10 cellular contexts compared by ENCODE assay signal in genomic region chr3:25831578-25831977, GRCh38. TPM values are rescaled to one million over a fixed set of nuclear protein-coding genes. Genes with fewer than 3 reads are reported as not detected.
DNase-seq lines count a peak whose midpoint lies in the region; ATAC-seq, FAIRE-seq and TF ChIP-seq lines count a peak whose summit lies in the region.
"Had no signal": no experiment of that assay in that cellular context is flagged by ENCODE, and none has a peak within 500 bp of the region (broad histone marks: within the 10 kb centered on the region; RNA-seq: fewer than 3 reads in every experiment).

No MANE protein-coding gene starts in this region.

- CTCF ChIA-PET in PC-9 (lab: Charles Lee) = interaction anchor here (0.9 kb wide), 1 partner anchor 11 kb away, joined by 3 read pairs; no protein-coding TSS in a partner anchor

- TF ChIP-seq CTCF in bronchial epithelial cell (IDR thresholded peaks at IDR 0.05; ENCODE audit: insufficient read depth, low read length, severe bottlenecking) (peak; percentile 20), osteoblast (IDR thresholded peaks at IDR 0.05; ENCODE audit: extremely low read depth, low read depth, low read length) (peak; percentile 40), PC-9 (conservative IDR thresholded peaks at IDR 0.05) (no peak; the same call in 1 of the 2 replicates)

- H3K27me3 Mint-ChIP-seq in activated T-cell treated with anti-CD3 and anti-CD28 coated beads, Interleukin-2, amount 50 U/mL, for 4 hours (ENCODE audit: low read depth) = peaks cover 5% of the 10 kb centered on the region

- H3F3A ChIP-seq in PC-9 (ENCODE audit: insufficient read depth, low read depth) = no peaks in the 10 kb centered on the region

- H3K4me2 ChIP-seq in osteoblast (ENCODE audit: insufficient read depth, low read length) = no peak overlapping the region
- H3K4me2 ChIP-seq in PC-9 = no peak overlapping the region

- no peaks in the 10 kb centered on the region for H3K36me3 Mint-ChIP-seq in activated T-cell treated with anti-CD3 and anti-CD28 coated beads, Interleukin-2, amount 50 U/mL, for 4 hours (ENCODE audit: insufficient read depth)

- H3K27ac ChIP-seq in osteoblast (ENCODE audit: low read depth, low read length) = no peak overlapping the region
- H3K27ac ChIP-seq in PC-9 = no peak overlapping the region

- intact Hi-C loops in PC-9 (cut with micrococcal nuclease; ENCODE audit: unreplicated experiment) = loop anchor here (5.0 kb wide), 1 partner anchor 184 kb away; no protein-coding TSS in a partner anchor

- no peak for FAIRE-seq in bronchial epithelial cell (lab: Jason Lieb, UNC)
- FAIRE-seq: islet of Langerhans had no signal

- peaks cover 3% of the 10 kb centered on the region for H3K9me3 Mint-ChIP-seq in activated T-cell treated with anti-CD3 and anti-CD28 coated beads, Interleukin-2, amount 50 U/mL, for 4 hours

- no peaks in the 10 kb centered on the region for H3K79me2 ChIP-seq in osteoblast (ENCODE audit: insufficient read depth, low read length)
- no peaks in the 10 kb centered on the region for H3K79me2 ChIP-seq in PC-9 (ENCODE audit: low read depth)

- H3K4me1 ChIP-seq in osteoblast (ENCODE audit: insufficient read depth, low read length) (no peaks in the 10 kb centered on the region), PC-9 (replicated peaks; ENCODE audit: insufficient read depth) (no peaks in the 10 kb centered on the region)

- peak; percentile 6 for DNase-seq in DMS53 (lab: John Stamatoyannopoulos, UW)
- DNase-seq in DMS53 treated with DMSO at 0.1 percent for 48 hours (lab: John Stamatoyannopoulos, UW; ENCODE audit: unreplicated experiment) = no peak
- peak; percentile 81 for DNase-seq in MV-4-11 (lab: John Stamatoyannopoulos, UW)
- DNase-seq in bronchial epithelial cell (ENCODE audit: low read depth) = peak; percentile 32
- DNase-seq in osteoblast (ENCODE audit: insufficient read length, low spot score, missing footprints) = no peak
- no peak for DNase-seq in PC-9
- no peak for DNase-seq in activated T-cell treated with anti-CD3 and anti-CD28 coated beads, Interleukin-2, amount 50 U/mL, for 4 hours
- DNase-seq: 8988T had no signal

- H3K4me3 Mint-ChIP-seq in activated T-cell treated with anti-CD3 and anti-CD28 coated beads, Interleukin-2, amount 50 U/mL, for 4 hours = no peak overlapping the region

- no peak for ATAC-seq in GM18870 (IDR thresholded peaks at IDR 0.05; ENCODE audit: unreplicated experiment)
- no peak for ATAC-seq in activated T-cell treated with anti-CD3 and anti-CD28 coated beads, Interleukin-2, amount 50 U/mL, for 4 hours

- no peaks in the 10 kb centered on the region for H3K9me3 ChIP-seq in osteoblast (ENCODE audit: low read depth, low read length)
- H3K9me3 ChIP-seq in PC-9 (ENCODE audit: insufficient read depth, low read depth) = 0 out of 2 replicates have a peak, but pooled peaks cover 3% of the 10 kb centered on the region

- H3K9me2 ChIP-seq in PC-9 (ENCODE audit: insufficient read depth) = no peaks in the 10 kb centered on the region

- POLR2A ChIA-PET in PC-9 (lab: Charles Lee; ENCODE audit: unreplicated experiment) = no interaction called here

- H3K36me3 ChIP-seq in bronchial epithelial cell (ENCODE audit: control insufficient read depth, insufficient read depth, low read length) = no peaks in the 10 kb centered on the region
- no peaks in the 10 kb centered on the region for H3K36me3 ChIP-seq in osteoblast (ENCODE audit: insufficient read depth, low read length)
- no peaks in the 10 kb centered on the region for H3K36me3 ChIP-seq in PC-9 (ENCODE audit: low read depth)

- H3K27me3 ChIP-seq in bronchial epithelial cell (ENCODE audit: control insufficient read depth, insufficient read depth, low read length) = no peaks in the 10 kb centered on the region
- no peaks in the 10 kb centered on the region for H3K27me3 ChIP-seq in osteoblast (ENCODE audit: insufficient read depth, low read length)
- H3K27me3 ChIP-seq in PC-9 (ENCODE audit: insufficient read depth, low read depth) = no peaks in the 10 kb centered on the region

- H2AFZ ChIP-seq in osteoblast (ENCODE audit: low read length) (no peak overlapping the region), PC-9 (no peak overlapping the region)

- no peak overlapping the region for H3K4me3 ChIP-seq in bronchial epithelial cell (ENCODE audit: low read depth, low read length)
- H3K4me3 ChIP-seq in osteoblast (ENCODE audit: insufficient read depth, low read length) = no peak overlapping the region
- H3K4me3 ChIP-seq in PC-9 = no peak overlapping the region

- H3K4me1 Mint-ChIP-seq in activated T-cell treated with anti-CD3 and anti-CD28 coated beads, Interleukin-2, amount 50 U/mL, for 4 hours (ENCODE audit: low read depth) = peaks cover 3% of the 10 kb centered on the region

- BruUV-seq in PC-9 (replicated peaks; lab: Mats Ljungman, UMichigan) = no TSS peak

- H4K20me1 ChIP-seq in osteoblast (ENCODE audit: insufficient read depth, low read length) (no peaks in the 10 kb centered on the region), PC-9 (ENCODE audit: insufficient read depth) (no peaks in the 10 kb centered on the region)

RNA-seq across cellular contexts. Expression of gene OXSM, which starts 41.7 kb away (rescaled TPM):
- total RNA-seq in bronchial epithelial cell (18.4 and 24.0 TPM in 2 replicates), osteoblast (10.9 and 11.2 TPM in 2 replicates), PC-9 (2021) (11.6 and 13.8 TPM in 2 replicates)
- total RNA-seq in activated T-cell treated with anti-CD3 and anti-CD28 coated beads, Interleukin-2, amount 50 U/mL, for 4 hours = 10 to 100 TPM; 11.4 to 12.0 (median 11.6) TPM

RNA-seq across cellular contexts. Expression of gene NGLY1, which starts 48.3 kb away (rescaled TPM):
- total RNA-seq in bronchial epithelial cell (24.0 and 32.0 TPM in 2 replicates), osteoblast (29.5 and 30.4 TPM in 2 replicates), PC-9 (2021) (26.3 and 29.4 TPM in 2 replicates)
- total RNA-seq in activated T-cell treated with anti-CD3 and anti-CD28 coated beads, Interleukin-2, amount 50 U/mL, for 4 hours = 10 to 100 TPM; 43.4 to 48.7 (median 47.7) TPM

Comparison
In these comparisons a context has a peak if more than half of its experiments do, and no peak if none do; other contexts are left out.
1. DNase-seq: peak in DMS53 (single experiment), MV-4-11 (single experiment) and bronchial epithelial cell (single experiment); none in DMS53 treated with DMSO at 0.1 percent for 48 hours (single experiment), osteoblast (single experiment), PC-9 (0 of 2) and activated T-cell treated with anti-CD3 and anti-CD28 coated beads, Interleukin-2, amount 50 U/mL, for 4 hours (single experiment).